Comparison of ENCODE assay signal across 9 cellular contexts in genomic region chr3:71226565-71227281, GRCh38.
DNase-seq lines count a peak whose midpoint lies in the region; ATAC-seq and TF ChIP-seq lines count a peak whose summit lies in the region.
"Had no signal": no experiment of that assay in that cellular context is flagged by ENCODE, and none has a peak within 500 bp of the region (broad histone marks: within the 10 kb centered on the region; RNA-seq: fewer than 3 reads in every experiment).

No MANE protein-coding gene starts in this region.

- H3K27me3 ChIP-seq in psoas muscle (ENCODE audit: insufficient read depth in 3 of 3, low read length in 2 of 3) = no peaks in the 10 kb centered on the region
- H3K27me3 ChIP-seq: pancreas had no signal

- peaks cover 6% of the 10 kb centered on the region for H3K9me3 Mint-ChIP-seq in mesothelial cell of epicardium

- no peaks in the 10 kb centered on the region for H3K27me3 Mint-ChIP-seq in mesothelial cell of epicardium (ENCODE audit: low read depth)

- peak overlapping the region; percentile 72 for H3K27ac ChIP-seq in psoas muscle
- H3K27ac ChIP-seq: pancreas had no signal

- no peak overlapping the region for H3K27ac Mint-ChIP-seq in mesothelial cell of epicardium

- intact Hi-C loops in psoas muscle (cut with DNase I) = no loop called here

- 47 to 72% (median 53%) methylated on average over 23 of the region's 23 CpGs for WGBS in psoas muscle, 3 donors

- ATAC-seq in GM18508 (IDR thresholded peaks at IDR 0.05; ENCODE audit: insufficient read depth, unreplicated experiment) (peak; percentile 81), HG02938 (IDR thresholded peaks at IDR 0.05; ENCODE audit: unreplicated experiment) (peak; percentile 83), psoas muscle (peak; percentile 96 to 99 (median 98))
- peak; percentile 87 to 89 for ATAC-seq in activated CD4-positive, CD25-positive, alpha-beta regulatory T cell treated with anti-CD3 and anti-CD28 coated beads, Interleukin-2, amount 50 U/mL, for 24 hours

- DNase-seq in dermis blood vessel endothelial cell (peak; percentile 27), psoas muscle (peak; percentile 44 to 70), mesothelial cell of epicardium (ENCODE audit: low spot score in 2 of 2, unreplicated experiment in 2 of 2) (no peak), T1000 (lab: John Stamatoyannopoulos, UW) (no peak), SIG-M5 treated with dmso at 0.1 percent for 504 hours (lab: John Stamatoyannopoulos, UW; ENCODE audit: unreplicated experiment) (no peak)
- DNase-seq: pancreas had no signal

- H3K9me3 ChIP-seq in psoas muscle = no peaks in the 10 kb centered on the region
- H3K9me3 ChIP-seq: pancreas had no signal

- H3K36me3 Mint-ChIP-seq in mesothelial cell of epicardium = peaks cover 7% of the 10 kb centered on the region

- H3K4me1 Mint-ChIP-seq in mesothelial cell of epicardium = peaks cover 55% of the 10 kb centered on the region

- no peak overlapping the region for H3K4me3 Mint-ChIP-seq in mesothelial cell of epicardium

- H3K4me1 ChIP-seq in psoas muscle = peaks cover 12% of the 10 kb centered on the region
- H3K4me1 ChIP-seq: pancreas had no signal

- no peaks in the 10 kb centered on the region for H3K36me3 ChIP-seq in psoas muscle (ENCODE audit: insufficient read depth in 1 of 2, low read depth in 1 of 2)
- H3K36me3 ChIP-seq: pancreas had no signal

- TF ChIP-seq CTCF in psoas muscle (IDR thresholded peaks at IDR 0.05) (no peak), mesothelial cell of epicardium (IDR thresholded peaks at IDR 0.05; ENCODE audit: unreplicated experiment) (no peak)

- peak overlapping the region; percentile 43 for H3K4me3 ChIP-seq in psoas muscle
- H3K4me3 ChIP-seq: pancreas had no signal

Comparison
In these comparisons a context has a peak if more than half of its experiments do, and no peak if none do; other contexts are left out.
1. DNase-seq: peak in dermis blood vessel endothelial cell (single experiment) and psoas muscle (2 of 2); none in mesothelial cell of epicardium (0 of 2), T1000 (single experiment) and SIG-M5 treated with dmso at 0.1 percent for 504 hours (single experiment).
2. Peak in every context shown above with its lines, with median percentiles within 50 percentile points of each other: ATAC-seq.